Comparison of ENCODE assay signal across 26 cellular contexts in genomic region chr2:205540066-205540465, GRCh38.
A peak's percentile ranks its signal among the peaks of the same experiment; 100 is the strongest.
DNase-seq lines count a peak whose midpoint lies in the region; ATAC-seq, FAIRE-seq and TF ChIP-seq lines count a peak whose summit lies in the region.
"Had no signal": no experiment of that assay in that cellular context is flagged by ENCODE, and none has a peak within 500 bp of the region (broad histone marks: within the 10 kb centered on the region; RNA-seq: fewer than 3 reads in every experiment).

No MANE protein-coding gene starts in this region.

- ATAC-seq in HG03280 (IDR thresholded peaks at IDR 0.05; ENCODE audit: unreplicated experiment) (peak; percentile 48), HG02678 (IDR thresholded peaks at IDR 0.05; ENCODE audit: unreplicated experiment) (no peak)
- ATAC-seq: GM12878; natural killer cell treated with Interleukin-12 subunit alpha and Interleukin-12 subunit beta and Interleukin-15 and Interleukin-18, amount 100 ng/mL, for 72 hours had no signal

- POLR2A ChIA-PET in H1 (lab: Charles Lee; ENCODE audit: partially characterized antibody) (interaction anchor here (1.2 kb wide), 1 partner anchor 58 kb away, joined by 4 read pairs; no protein-coding TSS in a partner anchor), Caco-2 (lab: Charles Lee) (no interaction called here)

- H2AFZ ChIP-seq in H1 (ENCODE audit: low read length) = no peak overlapping the region

- no peak overlapping the region for H3K4me3 Mint-ChIP-seq in Caco-2 (ENCODE audit: unreplicated experiment)
- H3K4me3 Mint-ChIP-seq: activated T-cell treated with anti-CD3 and anti-CD28 coated beads, Interleukin-2, amount 50 U/mL, for 24 hours; natural killer cell treated with Interleukin-12 subunit alpha and Interleukin-12 subunit beta and Interleukin-15 and Interleukin-18, amount 100 ng/mL, for 72 hours; T-helper 2 cell treated with Interferon-gamma antibody and Interleukin-4, amounts not matched to agents 5 μg/mL and 100 μg/mL, for 36 hours had no signal

- H2BK12ac ChIP-seq in H1 (ENCODE audit: low read depth, low read length) = no peak overlapping the region

- no peak overlapping the region for H3K4me2 ChIP-seq in H1 (ENCODE audit: insufficient read depth in 1 of 2, low read depth in 2 of 2, low read length in 2 of 2)
- H3K4me2 ChIP-seq: A549 had no signal

- H4K91ac ChIP-seq in H1 (replicated peaks; ENCODE audit: insufficient read length, low read length) = no peak overlapping the region

- TF ChIP-seq CTCF in H1 (IDR thresholded peaks at IDR 0.05; ENCODE audit: control extremely low read depth in 1 of 3, insufficient read depth in 1 of 3, low read depth in 1 of 3, low read length in 3 of 3) (no peak), Caco-2 (IDR thresholded peaks at IDR 0.05; ENCODE audit: insufficient read depth in 1 of 2, low read depth in 1 of 2, low read length in 1 of 2, severe bottlenecking in 1 of 2, unreplicated experiment in 1 of 2) (no peak)

- no peaks in the 10 kb centered on the region for H3K27me3 Mint-ChIP-seq in Caco-2 (ENCODE audit: insufficient read depth, unreplicated experiment)
- H3K27me3 Mint-ChIP-seq: activated T-cell treated with anti-CD3 and anti-CD28 coated beads, Interleukin-2, amount 50 U/mL, for 24 hours; natural killer cell treated with Interleukin-12 subunit alpha and Interleukin-12 subunit beta and Interleukin-15 and Interleukin-18, amount 100 ng/mL, for 72 hours had no signal

- no peak overlapping the region for H2BK120ac ChIP-seq in H1 (replicated peaks; ENCODE audit: low read depth, low read length)

- no peaks in the 10 kb centered on the region for H3K79me1 ChIP-seq in H1 (ENCODE audit: low read depth, low read length)

- TF ChIP-seq POLR2A in H1 (IDR thresholded peaks at IDR 0.05; ENCODE audit: control extremely low read depth in 1 of 2, low read depth in 2 of 2, low read length in 2 of 2) = no peak

- no peak overlapping the region for H3K9ac ChIP-seq in H1 (replicated peaks in 1 of 4; ENCODE audit: extremely low read depth in 1 of 4, low read depth in 3 of 4, low read length in 3 of 4)
- H3K9ac ChIP-seq: parathyroid adenoma had no signal

- no peak overlapping the region for H3K27ac Mint-ChIP-seq in Caco-2 (ENCODE audit: unreplicated experiment)
- H3K27ac Mint-ChIP-seq: activated T-cell treated with anti-CD3 and anti-CD28 coated beads, Interleukin-2, amount 50 U/mL, for 24 hours; natural killer cell treated with Interleukin-12 subunit alpha and Interleukin-12 subunit beta and Interleukin-15 and Interleukin-18, amount 100 ng/mL, for 72 hours; T-helper 2 cell treated with Interferon-gamma antibody and Interleukin-4, amounts not matched to agents 5 μg/mL and 100 μg/mL, for 36 hours had no signal

- no peaks in the 10 kb centered on the region for H3K23me2 ChIP-seq in H1 (ENCODE audit: low read depth, low read length)

- no peaks in the 10 kb centered on the region for H3K27me3 ChIP-seq in H1 (replicated peaks in 1 of 4; ENCODE audit: control insufficient read depth in 3 of 4, extremely low read depth in 1 of 4, insufficient read depth in 3 of 4, low read length in 3 of 4)
- no peaks in the 10 kb centered on the region for H3K27me3 ChIP-seq in Caco-2 (replicated peaks; ENCODE audit: control insufficient read depth, insufficient read depth, low read length)
- H3K27me3 ChIP-seq: brain microvascular endothelial cell, right atrium auricular region had no signal

- H2AK5ac ChIP-seq in H1 (ENCODE audit: low read depth, low read length) = peak overlapping the region; percentile 89; the same call in 1 of the 2 replicates

- no peak overlapping the region for H3K18ac ChIP-seq in H1 (ENCODE audit: extremely low read depth, low read length)

- DNase-seq in AML-193 (lab: John Stamatoyannopoulos, UW) (peak; percentile 56 to 62), NOMO-1 treated with dmso at 0.1 percent for 144 hours (lab: John Stamatoyannopoulos, UW; ENCODE audit: unreplicated experiment) (peak; percentile 21), H1 (ENCODE audit: low read depth in 1 of 2, low spot score in 2 of 2) (no peak), amygdala (lab: John Stamatoyannopoulos, UW) (no peak), Caco-2 (no peak), NK-92 (lab: John Stamatoyannopoulos, UW; ENCODE audit: unreplicated experiment) (no peak)
- DNase-seq: activated T-cell treated with anti-CD3 and anti-CD28 coated beads, Interleukin-2, amount 50 U/mL, for 24 hours; brain microvascular endothelial cell; hippocampal formation; NCI-H1105; NCI-H2029; NCI-H526; stimulated activated CD4-positive, alpha-beta T cell treated with anti-CD3 and anti-CD28 coated beads, Interleukin-12 subunit alpha, Interleukin-12 subunit beta, amount 100 ng/mL, for 4 hours; stimulated activated CD4-positive, alpha-beta T cell treated with anti-CD3 and anti-CD28 coated beads, Interleukin-4, amount 100 ng/mL, for 1 hour; trophoblast cell had no signal

- H3K23ac ChIP-seq in H1 (ENCODE audit: insufficient read length) = no peak overlapping the region

- H3K4me1 ChIP-seq in H1 (replicated peaks in 1 of 4; ENCODE audit: control insufficient read depth in 3 of 4, insufficient read depth in 4 of 4, low read length in 3 of 4) (no peaks in the 10 kb centered on the region), Caco-2 (peaks cover 4% of the 10 kb centered on the region; the same call in 1 of the 2 replicates)
- H3K4me1 ChIP-seq: A549 had no signal

- BruUV-seq in Caco-2 (replicated peaks; lab: Mats Ljungman, UMichigan) = no TSS peak

- H4K5ac ChIP-seq in H1 (ENCODE audit: insufficient read length, low read depth, low read length) = no peak overlapping the region

- H3K4me1 Mint-ChIP-seq in Caco-2 (ENCODE audit: low read depth, unreplicated experiment) = no peaks in the 10 kb centered on the region

- H3K36me3 ChIP-seq in H1 (ENCODE audit: control insufficient read depth in 2 of 4, insufficient read depth in 4 of 4, low read length in 3 of 4) (no peaks in the 10 kb centered on the region), Caco-2 (ENCODE audit: control insufficient read depth, insufficient read depth, low read length) (no peaks in the 10 kb centered on the region)
- H3K36me3 ChIP-seq: brain microvascular endothelial cell, right atrium auricular region had no signal

- no peak for FAIRE-seq in H1 (lab: Jason Lieb, UNC)
- FAIRE-seq: A549, D721Med, endothelial cell of umbilical vein, GM12878 had no signal

- H2BK5ac ChIP-seq in H1 (ENCODE audit: low read depth, low read length) = no peak overlapping the region

- no peaks in the 10 kb centered on the region for H3K36me3 Mint-ChIP-seq in Caco-2 (ENCODE audit: insufficient read depth, unreplicated experiment)
- H3K36me3 Mint-ChIP-seq: natural killer cell treated with Interleukin-12 subunit alpha and Interleukin-12 subunit beta and Interleukin-15 and Interleukin-18, amount 100 ng/mL, for 72 hours had no signal

- no peak overlapping the region for H2BK20ac ChIP-seq in H1 (ENCODE audit: low read length)

- H4K20me1 ChIP-seq in H1 (replicated peaks in 1 of 2; ENCODE audit: control insufficient read depth in 1 of 2, insufficient read depth in 2 of 2, low read length in 2 of 2) = no peaks in the 10 kb centered on the region

- 88% methylated on average over 4 of the region's 4 CpGs; no CpG with 5 or more reads in 1 of the 2 experiments for WGBS in H1 (ENCODE audit: extremely low coverage in 1 of 2, insufficient coverage in 1 of 2, insufficient read length in 1 of 2, insufficient replicate concordance in 2 of 2, low coverage in 1 of 2, low lambda C conversion rate in 2 of 2, missing lambda C conversion rate in 1 of 2), 2 experiments

- H3K14ac ChIP-seq in H1 (ENCODE audit: insufficient read length) = no peak overlapping the region

- CTCF ChIA-PET in H1 (lab: Charles Lee; ENCODE audit: partially characterized antibody) = interaction anchor here (0.7 to 0.8 kb wide), 2 partner anchors 9 to 12 kb away, joined by 3 read pairs; no protein-coding TSS in a partner anchor
- CTCF ChIA-PET in Caco-2 (lab: Charles Lee) = interaction anchor here (1.0 kb wide), 1 partner anchor 138 kb away, joined by 3 read pairs; no protein-coding TSS in a partner anchor

- no peak overlapping the region for H2BK15ac ChIP-seq in H1 (ENCODE audit: low read length)

- H3K9me3 Mint-ChIP-seq in Caco-2 (ENCODE audit: unreplicated experiment) = no peaks in the 10 kb centered on the region
- H3K9me3 Mint-ChIP-seq: activated T-cell treated with anti-CD3 and anti-CD28 coated beads, Interleukin-2, amount 50 U/mL, for 24 hours; natural killer cell treated with Interleukin-12 subunit alpha and Interleukin-12 subunit beta and Interleukin-15 and Interleukin-18, amount 100 ng/mL, for 72 hours; T-helper 2 cell treated with Interferon-gamma antibody and Interleukin-4, amounts not matched to agents 5 μg/mL and 100 μg/mL, for 36 hours had no signal

- H3K9me3 ChIP-seq in H1 (ENCODE audit: insufficient read depth in 2 of 2, low read depth in 1 of 2, low read length in 1 of 2) (no peaks in the 10 kb centered on the region), Caco-2 (no peaks in the 10 kb centered on the region)
- H3K9me3 ChIP-seq: A549, right atrium auricular region had no signal

- H3K4ac ChIP-seq in H1 (replicated peaks; ENCODE audit: insufficient read length, low read depth, low read length) = no peak overlapping the region

- H3K56ac ChIP-seq in H1 (replicated peaks; ENCODE audit: insufficient read length, low read depth, low read length) = no peak overlapping the region

- no peak overlapping the region for H3K4me3 ChIP-seq in H1 (ENCODE audit: extremely low read depth in 1 of 4, insufficient read depth in 2 of 4, low read depth in 3 of 4, low read length in 4 of 4)
- no peak overlapping the region for H3K4me3 ChIP-seq in Caco-2 (ENCODE audit: low read depth, low read length)
- H3K4me3 ChIP-seq: A549, GM12878, right atrium auricular region had no signal

- no peak for TF ChIP-seq RAD21 in H1 (IDR thresholded peaks at IDR 0.05 in 1 of 2, conservative IDR thresholded peaks at IDR 0.05 in 1 of 2; ENCODE audit: low read depth in 2 of 2, low read length in 2 of 2)

- H4K8ac ChIP-seq in H1 (ENCODE audit: extremely low read depth, insufficient read depth, low read length) = no peak overlapping the region

- no peak overlapping the region for H3K27ac ChIP-seq in H1 (ENCODE audit: low read depth, low read length)
- H3K27ac ChIP-seq: A549, brain microvascular endothelial cell, HL-60, parathyroid adenoma, right atrium auricular region had no signal

- H3K79me2 ChIP-seq in H1 (ENCODE audit: control insufficient read depth in 1 of 2, insufficient read depth in 2 of 2, low read length in 2 of 2) = no peaks in the 10 kb centered on the region
- H3K79me2 ChIP-seq: parathyroid adenoma had no signal

- no peak for TF ChIP-seq EP300 in H1 (IDR thresholded peaks at IDR 0.05; ENCODE audit: borderline replicate concordance in 1 of 2, low read depth in 2 of 2, low read length in 2 of 2)

- intact Hi-C loops in Caco-2 (cut with micrococcal nuclease; ENCODE audit: unreplicated experiment) = no loop called here

TF ChIP-seq in H1, 55 proteins besides CTCF, POLR2A, EP300 and RAD21 (continues in another document):
- TF ChIP-seq KDM1A (IDR thresholded peaks at IDR 0.05; ENCODE audit: borderline replicate concordance, low read length) (no peak), TBP (IDR thresholded peaks at IDR 0.05; ENCODE audit: low read depth, low read length) (no peak), TAF1 (IDR thresholded peaks at IDR 0.05; ENCODE audit: low read depth, low read length) (no peak), TCF12 (IDR thresholded peaks at IDR 0.05; ENCODE audit: low read depth, low read length) (no peak), CTBP2 (IDR thresholded peaks at IDR 0.05; ENCODE audit: borderline replicate concordance, insufficient read depth, insufficient read length, low read length) (no peak)

Comparison
In these comparisons a context has a peak if more than half of its experiments do, and no peak if none do; other contexts are left out.
1. DNase-seq: peak in AML-193 (2 of 2) and NOMO-1 treated with dmso at 0.1 percent for 144 hours (single experiment); none in H1 (0 of 2), amygdala (0 of 56), Caco-2 (0 of 2) and NK-92 (single experiment).